ENCODE assay signal across 17 cellular contexts in genomic region chr6:142152731-142153130, GRCh38. TPM values are rescaled to one million over a fixed set of nuclear protein-coding genes. Genes with fewer than 3 reads are reported as not detected.
DNase-seq lines count a peak whose midpoint lies in the region; ATAC-seq and TF ChIP-seq lines count a peak whose summit lies in the region.
"Had no signal": no experiment of that assay in that cellular context is flagged by ENCODE, and none has a peak within 500 bp of the region (broad histone marks: within the 10 kb centered on the region; RNA-seq: fewer than 3 reads in every experiment).

No MANE protein-coding gene starts in this region.

- TF ChIP-seq CTCF in epithelial cell of esophagus (IDR thresholded peaks at IDR 0.05; ENCODE audit: insufficient read depth, low read depth, low read length, missing control alignments): no peak

- H3K4me3 ChIP-seq in epithelial cell of esophagus (ENCODE audit: low read length) (no peak overlapping the region), skeletal muscle cell (ENCODE audit: low read depth, low read length) (no peak overlapping the region)
- H3K4me3 ChIP-seq: heart right ventricle, K562, right lobe of liver, SK-N-MC had no signal

- DNase-seq in GM04503 (ENCODE audit: low read depth) (peak; percentile 46), RPMI7951 (ENCODE audit: low read depth) (peak; percentile 11), epithelial cell of esophagus (ENCODE audit: low read depth) (peak; percentile 25), skeletal muscle cell (ENCODE audit: low read depth) (peak; percentile 33), HuH-7 (ENCODE audit: low spot score) (no peak)
- no peak for DNase-seq in stimulated activated CD4-positive, alpha-beta T cell treated with anti-CD3 and anti-CD28 coated beads, Interleukin-4, amount 100 ng/mL, for 1 hour
- DNase-seq: activated B cell treated with CpG ODN at 0.5 μM for 24 hours; effector CD8-positive, alpha-beta T cell; heart right ventricle; NCI-H187 treated with DMSO at 0.1 percent for 48 hours; right lobe of liver; substantia nigra had no signal

- ATAC-seq in GM19023 (IDR thresholded peaks at IDR 0.05; ENCODE audit: unreplicated experiment): no peak
- ATAC-seq: heart right ventricle; K562; natural killer cell treated with Interleukin-12 subunit alpha and Interleukin-12 subunit beta and Interleukin-15 and Interleukin-18, amount 100 ng/mL, for 72 hours; right lobe of liver had no signal

RNA-seq across cellular contexts. Expression of gene VTA1, which starts 5.7 kb away (rescaled TPM):
- total RNA-seq in RPMI7951 (2014; rRNA removed; shearing (Covaris generic)): 108 and 128 TPM in 2 replicates

RNA-seq across cellular contexts. Expression of gene NMBR, which starts 5.8 kb away (rescaled TPM):
- total RNA-seq in RPMI7951 (2014; rRNA removed; shearing (Covaris generic)): not detected in 2 replicates
- total RNA-seq: activated B cell treated with CpG ODN at 0.5 μM for 24 hours; heart right ventricle; K562; liver; natural killer cell treated with Interleukin-12 subunit alpha and Interleukin-12 subunit beta and Interleukin-15 and Interleukin-18, amount 100 ng/mL, for 72 hours; right lobe of liver had no signal

RNA-seq across cellular contexts. Expression of gene GJE1, which starts 20.0 kb away (rescaled TPM):
- total RNA-seq in RPMI7951 (2014; rRNA removed; shearing (Covaris generic)): not detected in 2 replicates
- total RNA-seq: activated B cell treated with CpG ODN at 0.5 μM for 24 hours; heart right ventricle; K562; liver; natural killer cell treated with Interleukin-12 subunit alpha and Interleukin-12 subunit beta and Interleukin-15 and Interleukin-18, amount 100 ng/mL, for 72 hours; right lobe of liver had no signal

Comparison
In these comparisons a context has a peak if more than half of its experiments do, and no peak if none do; other contexts are left out.
1. DNase-seq: peak in GM04503 (single experiment), RPMI7951 (single experiment), epithelial cell of esophagus (single experiment) and skeletal muscle cell (single experiment); none in HuH-7 (single experiment) and stimulated activated CD4-positive, alpha-beta T cell treated with anti-CD3 and anti-CD28 coated beads, Interleukin-4, amount 100 ng/mL, for 1 hour (single experiment).